Comparison of ENCODE assay signal across 21 cellular contexts in the genomic region with DNA sequence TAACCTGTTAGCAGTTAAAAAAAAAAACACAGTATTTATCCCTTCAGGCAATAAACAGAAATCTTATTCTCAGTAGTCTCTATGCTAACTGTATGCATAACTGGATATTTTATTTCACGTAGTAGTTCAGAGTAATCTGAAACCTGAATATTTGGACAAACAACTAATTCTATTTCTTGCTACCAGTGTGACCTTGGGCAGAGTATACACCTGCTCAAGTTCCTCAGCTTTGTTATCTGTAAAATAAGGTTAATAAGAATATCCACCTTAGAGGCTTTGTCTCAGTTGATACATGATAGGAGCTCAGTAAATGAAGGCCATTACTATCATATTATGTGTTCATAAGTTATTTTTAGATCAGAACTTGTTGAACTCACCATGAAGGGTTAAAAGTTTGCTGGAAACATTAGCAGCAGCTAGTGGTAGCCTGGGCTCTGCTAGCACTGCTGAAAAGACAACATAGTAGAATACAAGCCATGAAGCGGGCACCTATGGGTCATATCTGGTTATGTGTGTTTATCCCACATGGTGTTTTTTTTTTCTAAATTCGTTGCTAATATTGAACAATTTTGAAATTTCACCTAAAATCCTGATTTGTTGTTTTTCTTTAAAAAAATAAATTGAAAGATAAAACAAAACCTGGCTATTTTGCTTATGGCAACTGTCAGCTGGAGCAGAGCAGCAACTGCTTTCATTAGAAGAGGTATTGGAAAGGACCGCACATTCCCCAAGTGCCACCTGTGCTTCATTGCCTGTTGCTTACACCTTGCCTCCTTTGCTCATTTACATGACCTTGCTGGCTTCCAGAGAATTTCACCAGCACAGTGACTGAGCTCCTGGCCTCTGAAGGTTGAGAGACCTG.
"Had no signal": no experiment of that assay in that cellular context is flagged by ENCODE, and none has a peak within 500 bp of the region (broad histone marks: within the 10 kb centered on the region; RNA-seq: fewer than 3 reads in every experiment).

No MANE protein-coding gene starts in this region.

- H3K4me1 ChIP-seq: lower lobe of right lung had no signal

- DNase-seq: activated CD4-positive, alpha-beta T cell treated with anti-CD3 and anti-CD28 coated beads, Interleukin-2, amount 10 ng/mL, durations not matched to agents 7 days and 5 days; activated CD8-positive, alpha-beta memory T cell treated with anti-CD3 and anti-CD28 coated beads, Interleukin-2, amount 10 ng/mL, durations not matched to agents 7 days and 5 days; activated CD8-positive, alpha-beta T cell treated with anti-CD3 and anti-CD28 coated beads for 36 hours; activated effector memory CD4-positive, alpha-beta T cell treated with anti-CD3 and anti-CD28 coated beads, Interleukin-2, amount 50 U/mL, for 16 hours; activated naive CD4-positive, alpha-beta T cell treated with anti-CD3 and anti-CD28 coated beads, Interleukin-2, amount 10 ng/mL, durations not matched to agents 7 days and 5 days; activated T-cell treated with anti-CD3 and anti-CD28 coated beads for 4 hours; amygdala; left colon; lower lobe of right lung; mesendoderm; mucosa of descending colon; naive B cell; occipital lobe; stimulated activated CD4-positive, alpha-beta T cell treated with anti-CD3 and anti-CD28 coated beads, Interleukin-12 subunit alpha, Interleukin-12 subunit beta, amount 100 ng/mL, for 4 hours; stimulated activated naive CD8-positive, alpha-beta T cell treated with anti-CD3 and anti-CD28 coated beads, Interleukin-15, amount 100 ng/mL, for 72 hours; T-helper 2 cell; tibial artery had no signal

- H3K36me3 ChIP-seq: cardiac muscle cell, lower lobe of right lung, tibial artery had no signal

- H3K27ac Mint-ChIP-seq: activated CD4-positive, alpha-beta T cell treated with anti-CD3 and anti-CD28 coated beads, Interleukin-2, amount 10 ng/mL, durations not matched to agents 7 days and 5 days; activated CD8-positive, alpha-beta memory T cell treated with anti-CD3 and anti-CD28 coated beads, Interleukin-2, amount 10 ng/mL, durations not matched to agents 7 days and 5 days; activated CD8-positive, alpha-beta T cell treated with anti-CD3 and anti-CD28 coated beads for 36 hours; activated naive CD4-positive, alpha-beta T cell treated with anti-CD3 and anti-CD28 coated beads, Interleukin-2, amount 10 ng/mL, durations not matched to agents 7 days and 5 days; naive B cell; stimulated activated naive CD8-positive, alpha-beta T cell treated with anti-CD3 and anti-CD28 coated beads, Interleukin-15, amount 100 ng/mL, for 72 hours had no signal

- H3K4me3 ChIP-seq: cardiac muscle cell, hepatocyte, lower lobe of right lung, mucosa of descending colon, tibial artery had no signal

- H3K9me3 ChIP-seq: lower lobe of right lung, mucosa of descending colon, tibial artery had no signal

- H3K4me1 Mint-ChIP-seq: activated CD4-positive, alpha-beta T cell treated with anti-CD3 and anti-CD28 coated beads, Interleukin-2, amount 10 ng/mL, durations not matched to agents 7 days and 5 days; activated CD8-positive, alpha-beta memory T cell treated with anti-CD3 and anti-CD28 coated beads, Interleukin-2, amount 10 ng/mL, durations not matched to agents 7 days and 5 days; activated naive CD4-positive, alpha-beta T cell treated with anti-CD3 and anti-CD28 coated beads, Interleukin-2, amount 10 ng/mL, durations not matched to agents 7 days and 5 days; naive B cell; stimulated activated naive CD8-positive, alpha-beta T cell treated with anti-CD3 and anti-CD28 coated beads, Interleukin-15, amount 100 ng/mL, for 72 hours had no signal

- ATAC-seq: activated CD4-positive, CD25-positive, alpha-beta regulatory T cell treated with anti-CD3 and anti-CD28 coated beads, Interleukin-2, amount 50 U/mL, for 24 hours; activated CD8-positive, alpha-beta memory T cell treated with anti-CD3 and anti-CD28 coated beads, Interleukin-2, amount 10 ng/mL, durations not matched to agents 7 days and 5 days; activated CD8-positive, alpha-beta T cell treated with anti-CD3 and anti-CD28 coated beads for 36 hours; left colon; lower lobe of right lung; mucosa of descending colon; stimulated activated naive CD8-positive, alpha-beta T cell treated with anti-CD3 and anti-CD28 coated beads, Interleukin-15, amount 100 ng/mL, for 72 hours had no signal

- H3K27me3 ChIP-seq: cardiac muscle cell, hepatocyte, tibial artery had no signal

- H3K36me3 Mint-ChIP-seq: activated CD8-positive, alpha-beta memory T cell treated with anti-CD3 and anti-CD28 coated beads, Interleukin-2, amount 10 ng/mL, durations not matched to agents 7 days and 5 days; activated naive CD4-positive, alpha-beta T cell treated with anti-CD3 and anti-CD28 coated beads, Interleukin-2, amount 10 ng/mL, durations not matched to agents 7 days and 5 days; naive B cell had no signal

- H3K27ac ChIP-seq: cardiac muscle cell, epithelial cell of prostate, hepatocyte, lower lobe of right lung, tibial artery had no signal

- H3K4me3 Mint-ChIP-seq: activated CD4-positive, alpha-beta T cell treated with anti-CD3 and anti-CD28 coated beads, Interleukin-2, amount 10 ng/mL, durations not matched to agents 7 days and 5 days; activated CD8-positive, alpha-beta memory T cell treated with anti-CD3 and anti-CD28 coated beads, Interleukin-2, amount 10 ng/mL, durations not matched to agents 7 days and 5 days; activated CD8-positive, alpha-beta T cell treated with anti-CD3 and anti-CD28 coated beads for 36 hours; activated naive CD4-positive, alpha-beta T cell treated with anti-CD3 and anti-CD28 coated beads, Interleukin-2, amount 10 ng/mL, durations not matched to agents 7 days and 5 days; naive B cell; stimulated activated naive CD8-positive, alpha-beta T cell treated with anti-CD3 and anti-CD28 coated beads, Interleukin-15, amount 100 ng/mL, for 72 hours had no signal

- H3K9me3 Mint-ChIP-seq: activated CD4-positive, alpha-beta T cell treated with anti-CD3 and anti-CD28 coated beads, Interleukin-2, amount 10 ng/mL, durations not matched to agents 7 days and 5 days; activated CD8-positive, alpha-beta T cell treated with anti-CD3 and anti-CD28 coated beads for 36 hours; activated naive CD4-positive, alpha-beta T cell treated with anti-CD3 and anti-CD28 coated beads, Interleukin-2, amount 10 ng/mL, durations not matched to agents 7 days and 5 days; naive B cell; stimulated activated naive CD8-positive, alpha-beta T cell treated with anti-CD3 and anti-CD28 coated beads, Interleukin-15, amount 100 ng/mL, for 72 hours had no signal
